Comparison of ENCODE assay signal across 1 cellular context in genomic region chrX:107718156-107718621, GRCh38.
TF ChIP-seq lines count a peak whose summit lies in the region.

No MANE protein-coding gene starts in this region.

TF ChIP-seq in K562, 482 proteins besides CTCF, POLR2A, EP300 and RAD21 (continued from another document and continues in another):
- TF ChIP-seq ID3 (CRISPR knock-in tag; IDR thresholded peaks at IDR 0.05) (0 out of 2 replicates have a peak, but pooled peaks have one; percentile 42), ID3 (tag; IDR thresholded peaks at IDR 0.05) (no peak), ARNT (IDR thresholded peaks at IDR 0.05) (0 out of 4 replicates have a peak, but pooled peaks of 1 of the 2 experiments have one; percentile 33), ILF3 (IDR thresholded peaks at IDR 0.05; ENCODE audit: borderline replicate concordance) (no peak), CEBPB (tag; IDR thresholded peaks at IDR 0.05) (peak; percentile 91), RCOR1 (IDR thresholded peaks at IDR 0.05; ENCODE audit: borderline replicate concordance in 1 of 2, low read depth in 2 of 2, low read length in 2 of 2) (peak in 1 of 2 experiments; percentile 32; a peak in 1 of 4 replicates), MAZ (CRISPR knock-in tag; conservative IDR thresholded peaks at IDR 0.05 in 1 of 2, IDR thresholded peaks at IDR 0.05 in 1 of 2) (0 out of 4 replicates have a peak, but pooled peaks of 1 of the 2 experiments have one; percentile 38), IFI16 (CRISPR knock-in tag; IDR thresholded peaks at IDR 0.05) (no peak), JUND (IDR thresholded peaks at IDR 0.05; ENCODE audit: borderline replicate concordance, low read depth, low read length) (peak; percentile 65), JUND (tag; IDR thresholded peaks at IDR 0.05; ENCODE audit: borderline replicate concordance, low read depth, low read length) (0 out of 3 replicates have a peak, but pooled peaks have one; percentile 19), CTBP1 (IDR thresholded peaks at IDR 0.05; ENCODE audit: borderline replicate concordance) (peak; percentile 19; the same call in 1 of the 2 replicates), IRF1 (CRISPR knock-in tag; IDR thresholded peaks at IDR 0.05; ENCODE audit: borderline replicate concordance) (no peak), NFRKB (IDR thresholded peaks at IDR 0.05; ENCODE audit: low read depth) (peak; percentile 59), TSHZ1 (CRISPR knock-in tag; IDR thresholded peaks at IDR 0.05) (no peak), CEBPG (CRISPR knock-in tag; IDR thresholded peaks at IDR 0.05) (peak; percentile 95), CEBPG (tag; conservative IDR thresholded peaks at IDR 0.05 in 1 of 2, IDR thresholded peaks at IDR 0.05 in 1 of 2) (peak; percentile 91 to 93), IRF9 (tag; IDR thresholded peaks at IDR 0.05) (peak; percentile 79), ZEB2 (IDR thresholded peaks at IDR 0.05) (peak; percentile 40; the same call in 1 of the 2 replicates), FOXK1 (CRISPR knock-in tag; IDR thresholded peaks at IDR 0.05; ENCODE audit: borderline replicate concordance) (no peak), KLF13 (tag; IDR thresholded peaks at IDR 0.05; ENCODE audit: borderline replicate concordance, low read depth) (no peak), JUN (IDR thresholded peaks at IDR 0.05; ENCODE audit: borderline replicate concordance, low read depth, low read length) (peak; percentile 47; the same call in 1 of the 2 replicates), JUN (CRISPR knock-in tag; IDR thresholded peaks at IDR 0.05; ENCODE audit: borderline replicate concordance) (no peak), SMC3 (conservative IDR thresholded peaks at IDR 0.05; ENCODE audit: insufficient read depth, low read depth, low read length) (peak; percentile 67), NR4A1 (CRISPR knock-in tag; IDR thresholded peaks at IDR 0.05) (no peak), NR4A1 (tag; IDR thresholded peaks at IDR 0.05) (peak; percentile 73; the same call in 1 of the 2 replicates), ZBTB17 (CRISPR knock-in tag; IDR thresholded peaks at IDR 0.05) (no peak), SMAD2 (IDR thresholded peaks at IDR 0.05; ENCODE audit: low read depth, low read length) (no peak), ATF3 (IDR thresholded peaks at IDR 0.05) (peak; percentile 96), ATF3 (CRISPR knock-in tag; conservative IDR thresholded peaks at IDR 0.05) (peak; percentile 65; the same call in 1 of the 2 replicates), EP400 (IDR thresholded peaks at IDR 0.05) (peak; percentile 73), XRCC4 (IDR thresholded peaks at IDR 0.05; ENCODE audit: extremely low read depth, insufficient read depth, insufficient read length) (no peak), ASH1L (IDR thresholded peaks at IDR 0.05; ENCODE audit: borderline replicate concordance, low read depth, partially characterized antibody) (no peak), BRD9 (IDR thresholded peaks at IDR 0.05; ENCODE audit: low read depth, partially characterized antibody) (peak; percentile 43), DEAF1 (CRISPR knock-in tag; IDR thresholded peaks at IDR 0.05) (0 out of 2 replicates have a peak, but pooled peaks have one; percentile 35), CHD1 (IDR thresholded peaks at IDR 0.05; ENCODE audit: low read length) (no peak), ZNF655 (CRISPR knock-in tag; IDR thresholded peaks at IDR 0.05) (no peak), ELF2 (CRISPR knock-in tag; IDR thresholded peaks at IDR 0.05) (no peak), SIN3A (IDR thresholded peaks at IDR 0.05; ENCODE audit: borderline replicate concordance in 2 of 2, control insufficient read depth in 1 of 2, low read depth in 2 of 2, low read length in 2 of 2) (no peak), NCOA1 (IDR thresholded peaks at IDR 0.05; ENCODE audit: low read depth) (no peak), PRPF4 (IDR thresholded peaks at IDR 0.05; ENCODE audit: insufficient read depth, low read depth, low read length, poor library complexity, severe bottlenecking) (no peak), ATF4 (CRISPR knock-in tag; IDR thresholded peaks at IDR 0.05) (peak; percentile 69), MAFK (IDR thresholded peaks at IDR 0.05; ENCODE audit: low read length) (no peak), ATF7 (IDR thresholded peaks at IDR 0.05) (peak; percentile 71; the same call in 1 of the 2 replicates), ERF (CRISPR knock-in tag; IDR thresholded peaks at IDR 0.05) (no peak), ARID1B (IDR thresholded peaks at IDR 0.05) (peak; percentile 11; the same call in 1 of the 2 replicates), RBM34 (IDR thresholded peaks at IDR 0.05; ENCODE audit: borderline replicate concordance, insufficient read depth, low read length) (no peak), HSF4 (CRISPR knock-in tag; IDR thresholded peaks at IDR 0.05; ENCODE audit: borderline replicate concordance) (no peak), CBX5 (IDR thresholded peaks at IDR 0.05; ENCODE audit: borderline replicate concordance, low read depth) (no peak), ZNF592 (IDR thresholded peaks at IDR 0.05) (peak; percentile 51; the same call in 1 of the 2 replicates), DMBX1 (CRISPR knock-in tag; IDR thresholded peaks at IDR 0.05; ENCODE audit: borderline replicate concordance) (peak; percentile 62; the same call in 1 of the 2 replicates), ARID3B (CRISPR knock-in tag; IDR thresholded peaks at IDR 0.05; ENCODE audit: borderline replicate concordance) (no peak), ZNF174 (CRISPR knock-in tag; IDR thresholded peaks at IDR 0.05) (no peak), RBFOX2 (IDR thresholded peaks at IDR 0.05; ENCODE audit: low read depth, low read length) (no peak)
